1 cellular context compared by ENCODE assay signal in the genomic region with DNA sequence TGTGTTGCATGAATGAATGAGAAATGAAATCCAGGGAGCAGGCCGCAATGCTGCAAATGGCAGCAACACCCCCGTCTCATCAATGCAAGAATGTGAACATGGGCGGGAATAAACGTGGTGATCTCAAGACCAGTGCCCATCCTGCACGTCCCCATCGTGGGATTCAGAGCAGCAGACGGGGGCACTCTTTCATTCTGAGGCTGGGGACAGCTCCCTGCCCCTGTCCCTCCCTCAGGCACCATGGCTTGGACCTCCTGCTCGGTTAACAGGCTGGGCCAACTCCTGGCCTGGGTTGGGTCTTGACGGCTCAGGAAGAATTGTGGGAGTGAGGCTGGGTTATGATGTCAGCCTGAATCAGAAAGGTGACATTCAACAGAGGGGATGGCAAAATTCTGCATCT.
TF ChIP-seq lines count a peak whose summit lies in the region.

No MANE protein-coding gene starts in this region.

TF ChIP-seq in WTC11, 78 proteins besides CTCF, POLR2A, EP300 and RAD21 (continued from another document):
- TF ChIP-seq, protein P1, sequence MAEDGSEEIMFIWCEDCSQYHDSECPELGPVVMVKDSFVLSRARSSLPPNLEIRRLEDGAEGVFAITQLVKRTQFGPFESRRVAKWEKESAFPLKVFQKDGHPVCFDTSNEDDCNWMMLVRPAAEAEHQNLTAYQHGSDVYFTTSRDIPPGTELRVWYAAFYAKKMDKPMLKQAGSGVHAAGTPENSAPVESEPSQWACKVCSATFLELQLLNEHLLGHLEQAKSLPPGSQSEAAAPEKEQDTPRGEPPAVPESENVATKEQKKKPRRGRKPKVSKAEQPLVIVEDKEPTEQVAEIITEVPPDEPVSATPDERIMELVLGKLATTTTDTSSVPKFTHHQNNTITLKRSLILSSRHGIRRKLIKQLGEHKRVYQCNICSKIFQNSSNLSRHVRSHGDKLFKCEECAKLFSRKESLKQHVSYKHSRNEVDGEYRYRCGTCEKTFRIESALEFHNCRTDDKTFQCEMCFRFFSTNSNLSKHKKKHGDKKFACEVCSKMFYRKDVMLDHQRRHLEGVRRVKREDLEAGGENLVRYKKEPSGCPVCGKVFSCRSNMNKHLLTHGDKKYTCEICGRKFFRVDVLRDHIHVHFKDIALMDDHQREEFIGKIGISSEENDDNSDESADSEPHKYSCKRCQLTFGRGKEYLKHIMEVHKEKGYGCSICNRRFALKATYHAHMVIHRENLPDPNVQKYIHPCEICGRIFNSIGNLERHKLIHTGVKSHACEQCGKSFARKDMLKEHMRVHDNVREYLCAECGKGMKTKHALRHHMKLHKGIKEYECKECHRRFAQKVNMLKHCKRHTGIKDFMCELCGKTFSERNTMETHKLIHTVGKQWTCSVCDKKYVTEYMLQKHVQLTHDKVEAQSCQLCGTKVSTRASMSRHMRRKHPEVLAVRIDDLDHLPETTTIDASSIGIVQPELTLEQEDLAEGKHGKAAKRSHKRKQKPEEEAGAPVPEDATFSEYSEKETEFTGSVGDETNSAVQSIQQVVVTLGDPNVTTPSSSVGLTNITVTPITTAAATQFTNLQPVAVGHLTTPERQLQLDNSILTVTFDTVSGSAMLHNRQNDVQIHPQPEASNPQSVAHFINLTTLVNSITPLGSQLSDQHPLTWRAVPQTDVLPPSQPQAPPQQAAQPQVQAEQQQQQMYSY (CRISPR knock-in tag; IDR thresholded peaks at IDR 0.05), result no peak
- no peak for TF ChIP-seq CBFB (CRISPR knock-in tag; IDR thresholded peaks at IDR 0.05; ENCODE audit: low read depth)
- TF ChIP-seq ZBTB21 (CRISPR knock-in tag; IDR thresholded peaks at IDR 0.05; ENCODE audit: borderline replicate concordance), result no peak
- TF ChIP-seq, protein P2, sequence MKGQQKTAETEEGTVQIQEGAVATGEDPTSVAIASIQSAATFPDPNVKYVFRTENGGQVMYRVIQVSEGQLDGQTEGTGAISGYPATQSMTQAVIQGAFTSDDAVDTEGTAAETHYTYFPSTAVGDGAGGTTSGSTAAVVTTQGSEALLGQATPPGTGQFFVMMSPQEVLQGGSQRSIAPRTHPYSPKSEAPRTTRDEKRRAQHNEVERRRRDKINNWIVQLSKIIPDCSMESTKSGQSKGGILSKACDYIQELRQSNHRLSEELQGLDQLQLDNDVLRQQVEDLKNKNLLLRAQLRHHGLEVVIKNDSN (CRISPR knock-in tag; IDR thresholded peaks at IDR 0.05), result no peak
- TF ChIP-seq CREM (CRISPR knock-in tag; IDR thresholded peaks at IDR 0.05), result no peak
